In genomic region chr1:16545682-16546095, GRCh38 we compare ENCODE assay signal across 11 cellular contexts. TPM values are rescaled to one million over a fixed set of nuclear protein-coding genes. Genes with fewer than 3 reads are reported as not detected.
A peak's percentile ranks its signal among the peaks of the same experiment; 100 is the strongest.
DNase-seq lines count a peak whose midpoint lies in the region; ATAC-seq, FAIRE-seq and TF ChIP-seq lines count a peak whose summit lies in the region.
"Not testable (repeated sequence)": the region's sequence is repeated elsewhere in the genome, so short reads cannot be mapped to it uniquely, and the experiment has no call there.
"Had no signal": no experiment of that assay in that cellular context is flagged by ENCODE, and none has a peak within 500 bp of the region (broad histone marks: within the 10 kb centered on the region; RNA-seq: fewer than 3 reads in every experiment).

No MANE protein-coding gene starts in this region.

- under 1% methylated on average over 12 of the region's 16 CpGs for WGBS in A549 (ENCODE audit: missing lambda C conversion rate)
- 12% methylated on average over 12 of the region's 16 CpGs for WGBS in hepatocyte (ENCODE audit: low lambda C conversion rate, missing lambda C conversion rate)

- POLR2A ChIA-PET in A549 (lab: Yijun Ruan, JAX); activated CD4-positive, alpha-beta memory T cell treated with anti-CD3 and anti-CD28 coated beads for 36 hours (lab: Charles Lee): not testable (repeated sequence)

- not testable (repeated sequence) for H2AFZ ChIP-seq in OCI-LY3 (ENCODE audit: low read depth, low read length); hepatocyte

- CTCF ChIA-PET in A549 (lab: Yijun Ruan, JAX); activated CD4-positive, alpha-beta memory T cell treated with anti-CD3 and anti-CD28 coated beads for 36 hours (lab: Charles Lee): not testable (repeated sequence)

- H3K27ac Mint-ChIP-seq in IgD-negative memory B cell: peak overlapping the region in 2 of 3 donors; percentile 87 to 88
- not testable (repeated sequence) for H3K27ac Mint-ChIP-seq in activated CD4-positive, alpha-beta memory T cell treated with anti-CD3 and anti-CD28 coated beads for 36 hours

- not testable (repeated sequence) for TF ChIP-seq EP300 in A549 (IDR thresholded peaks at IDR 0.05)

- intact Hi-C loops in activated CD4-positive, alpha-beta memory T cell treated with anti-CD3 and anti-CD28 coated beads for 36 hours (cut with micrococcal nuclease): not testable (repeated sequence)

- peak overlapping the region in 1 of 2 experiments; percentile 20; a peak in 1 of 6 replicates for H3K27ac ChIP-seq in A549
- not testable (repeated sequence) for H3K27ac ChIP-seq in OCI-LY3 (ENCODE audit: low read length); hepatocyte

- H3K36me3 ChIP-seq in OCI-LY3 (replicated peaks; ENCODE audit: low read depth, low read length); hepatocyte (replicated peaks; ENCODE audit: insufficient read depth, low read depth): not testable (repeated sequence)

- not testable (repeated sequence) for TF ChIP-seq POLR2A in A549 (IDR thresholded peaks at IDR 0.05; ENCODE audit: low read length)

- ATAC-seq in A549: peak; percentile 95 to 99

- not testable (repeated sequence) for H3K36me3 Mint-ChIP-seq in IgD-negative memory B cell; activated CD4-positive, alpha-beta memory T cell treated with anti-CD3 and anti-CD28 coated beads for 36 hours

- H3K9me3 Mint-ChIP-seq in IgD-negative memory B cell; activated CD4-positive, alpha-beta memory T cell treated with anti-CD3 and anti-CD28 coated beads for 36 hours: not testable (repeated sequence)

- not testable (repeated sequence) for FAIRE-seq in A549 (lab: Jason Lieb, UNC)

- H4K20me1 ChIP-seq in OCI-LY3 (ENCODE audit: insufficient read depth, low read length); hepatocyte (ENCODE audit: insufficient read depth, poor library complexity, severe bottlenecking): not testable (repeated sequence)

- H3K27me3 ChIP-seq in OCI-LY3 (ENCODE audit: low read depth, low read length); hepatocyte: not testable (repeated sequence)

- not testable (repeated sequence) for H3K79me2 ChIP-seq in OCI-LY3 (ENCODE audit: low read length); hepatocyte

- H3K4me3 ChIP-seq in A549: peak overlapping the region; percentile 40
- peak overlapping the region; percentile 46 for H3K4me3 ChIP-seq in OCI-LY3 (ENCODE audit: low read length)
- not testable (repeated sequence) for H3K4me3 ChIP-seq in cardiac fibroblast (replicated peaks in 1 of 2; ENCODE audit: low read depth in 2 of 2, low read length in 2 of 2); hepatocyte

- TF ChIP-seq CTCF in A549 (IDR thresholded peaks at IDR 0.05); OCI-LY3 (IDR thresholded peaks at IDR 0.05; ENCODE audit: low read depth, low read length); cardiac fibroblast (IDR thresholded peaks at IDR 0.05; ENCODE audit: low read depth, low read length); hepatocyte (IDR thresholded peaks at IDR 0.05; ENCODE audit: poor library complexity): not testable (repeated sequence)

- not testable (repeated sequence) for H3K27me3 Mint-ChIP-seq in IgD-negative memory B cell; activated CD4-positive, alpha-beta memory T cell treated with anti-CD3 and anti-CD28 coated beads for 36 hours

- H3K4me3 Mint-ChIP-seq in IgD-negative memory B cell: peak overlapping the region in 3 of 4 donors; percentile 17 to 77 (median 60)
- H3K4me3 Mint-ChIP-seq in activated CD4-positive, alpha-beta memory T cell treated with anti-CD3 and anti-CD28 coated beads for 36 hours: not testable (repeated sequence)

- DNase-seq in A549 (ENCODE audit: low read depth in 1 of 2, low spot score in 1 of 2): peak; percentile 58 to 85
- peak; percentile 3 for DNase-seq in GM04503 (ENCODE audit: low read depth)
- peak; percentile 44 for DNase-seq in activated CD4-positive, alpha-beta memory T cell treated with anti-CD3 and anti-CD28 coated beads for 36 hours
- peak; percentile 12 to 87 for DNase-seq in cardiac fibroblast (ENCODE audit: low read depth in 2 of 2)
- DNase-seq in hepatocyte (ENCODE audit: low spot score): peak; percentile 80
- DNase-seq in pons (ENCODE audit: low spot score): peak; percentile 3

- H3K4me1 Mint-ChIP-seq in IgD-negative memory B cell; activated CD4-positive, alpha-beta memory T cell treated with anti-CD3 and anti-CD28 coated beads for 36 hours (ENCODE audit: low read depth): not testable (repeated sequence)

- H3K4me2 ChIP-seq in A549 (peak overlapping the region; percentile 69), OCI-LY3 (ENCODE audit: low read length) (peak overlapping the region; percentile 32), hepatocyte (peak overlapping the region; percentile 60)

- not testable (repeated sequence) for H3K9me3 ChIP-seq in A549; OCI-LY3 (ENCODE audit: insufficient read depth, low read length); hepatocyte (ENCODE audit: low read depth)

- TF ChIP-seq RAD21 in A549 (conservative IDR thresholded peaks at IDR 0.05 in 1 of 2, IDR thresholded peaks at IDR 0.05 in 1 of 2): not testable (repeated sequence)

- H3K9ac ChIP-seq in OCI-LY3 (ENCODE audit: low read length): not testable (repeated sequence)

- H3K9me2 ChIP-seq in hepatocyte (replicated peaks; ENCODE audit: insufficient read depth): not testable (repeated sequence)

- not testable (repeated sequence) for H3K4me1 ChIP-seq in A549; OCI-LY3 (ENCODE audit: low read length); hepatocyte (ENCODE audit: insufficient read depth)

TF ChIP-seq in A549, 52 proteins besides CTCF, POLR2A, EP300 and RAD21:
- peak; percentile 78 for TF ChIP-seq SREBF2 (IDR thresholded peaks at IDR 0.05)
- peak in 1 of 2 experiments; percentile 32; a peak in 1 of 4 replicates for TF ChIP-seq CEBPB (IDR thresholded peaks at IDR 0.05)
- TF ChIP-seq MAX (IDR thresholded peaks at IDR 0.05): 0 out of 2 replicates have a peak, but pooled peaks have one; percentile 11
- peak; percentile 29; the same call in 1 of the 2 replicates for TF ChIP-seq GATA3 (IDR thresholded peaks at IDR 0.05; ENCODE audit: borderline replicate concordance)

RNA-seq across cellular contexts. Expression of gene RNU1-1, which starts 31.6 kb away (rescaled TPM):
- polyA plus RNA-seq in A549 (2011; rRNA removed) (56.2 TPM in 1 of 2 replicates, not detected in the other), A549 (2017; fragmentation: RNase III; extraction: RNeasy Plus Mini Kit Qiagen cat#74134 plus additional on column Dnase treatment) (6.5 to 8.5 TPM (median 6.6 TPM) in 3 replicates), IgD-negative memory B cell (not detected), hepatocyte (not detected in 2 replicates)
- polyA plus RNA-seq in A549 (2012; cell fraction: cytosol; rRNA removed): not detected in 2 replicates
- not detected in 2 replicates for polyA plus RNA-seq in A549 (2012; cell fraction: nucleus; rRNA removed)
- polyA minus RNA-seq in A549 (2011; rRNA and poly(A)+ RNA removed): 38,453 and 40,699 TPM in 2 replicates
- 1,000 to 10,000 TPM; 1,390 to 1,409 TPM for total RNA-seq in activated CD4-positive, alpha-beta memory T cell treated with anti-CD3 and anti-CD28 coated beads for 36 hours
- under 0.01 TPM in 2 replicates for total RNA-seq in hepatocyte
- polyA plus RNA-seq: AG04450, heart right ventricle, thymus had no signal

Comparison
In these comparisons a context has a peak if more than half of its experiments do, and no peak if none do; other contexts are left out.
1. DNase-seq: peak in every context shown above with its lines; median percentile 80 in hepatocyte; 72 in A549; 50 in cardiac fibroblast; 44 in activated CD4-positive, alpha-beta memory T cell treated with anti-CD3 and anti-CD28 coated beads for 36 hours; 3 in GM04503; 3 in pons.